In the genomic region with DNA sequence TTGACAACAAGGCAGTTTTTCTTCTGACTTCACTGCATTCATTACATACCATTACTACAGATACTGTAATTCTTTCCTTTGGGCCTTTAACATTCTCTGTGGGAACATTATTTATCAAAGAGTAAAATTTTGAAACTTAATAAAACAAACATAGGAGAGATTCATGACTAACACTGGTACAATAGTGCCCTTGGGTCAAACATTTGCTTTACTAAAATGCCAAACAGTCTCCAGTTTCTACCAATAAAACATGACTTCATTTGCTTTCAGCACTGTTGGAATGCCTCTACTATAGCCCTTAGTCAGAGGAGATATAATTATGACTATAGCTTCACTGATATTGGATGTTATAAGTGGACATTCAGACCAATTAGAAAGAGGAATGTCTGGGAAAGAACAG, we compare ENCODE assay signal across 25 cellular contexts.
"Had no signal": no experiment of that assay in that cellular context is flagged by ENCODE, and none has a peak within 500 bp of the region (broad histone marks: within the 10 kb centered on the region; RNA-seq: fewer than 3 reads in every experiment).

No MANE protein-coding gene starts in this region.

- H3K4me1 Mint-ChIP-seq: activated CD8-positive, alpha-beta memory T cell treated with anti-CD3 and anti-CD28 coated beads, Interleukin-2, amount 10 ng/mL, durations not matched to agents 7 days and 5 days; nephron; stimulated activated effector memory CD8-positive, alpha-beta T cell treated with anti-CD3 and anti-CD28 coated beads, Interleukin-12 subunit alpha, Interleukin-12 subunit beta, amount 100 ng/mL, for 72 hours; T-helper 17 cell; WTC11 had no signal

- H3K4me1 ChIP-seq: left ventricle myocardium inferior had no signal

- H3K27me3 ChIP-seq: ovary had no signal

- H3K36me3 ChIP-seq: left ventricle myocardium inferior, ovary, thoracic aorta had no signal

- H3K36me3 Mint-ChIP-seq: activated CD8-positive, alpha-beta memory T cell treated with anti-CD3 and anti-CD28 coated beads, Interleukin-2, amount 10 ng/mL, durations not matched to agents 7 days and 5 days; activated naive CD4-positive, alpha-beta T cell treated with anti-CD3 and anti-CD28 coated beads, Interleukin-2, amount 50 U/mL, for 72 hours; brain; stimulated activated effector memory CD8-positive, alpha-beta T cell treated with anti-CD3 and anti-CD28 coated beads, Interleukin-12 subunit alpha, Interleukin-12 subunit beta, amount 100 ng/mL, for 72 hours; WTC11 had no signal

- H3K27ac ChIP-seq: left ventricle myocardium inferior, ovary, thoracic aorta had no signal

- H3K27me3 Mint-ChIP-seq: activated CD8-positive, alpha-beta memory T cell treated with anti-CD3 and anti-CD28 coated beads, Interleukin-2, amount 10 ng/mL, durations not matched to agents 7 days and 5 days; brain; stimulated activated naive CD8-positive, alpha-beta T cell treated with anti-CD3 and anti-CD28 coated beads, Interleukin-15, Interleukin-2, amounts not matched to agents 100 ng/mL and 50 ng/mL, for 24 hours; T-helper 17 cell had no signal

- H3K4me3 ChIP-seq: left ventricle myocardium inferior, lung, ovary, thoracic aorta had no signal

- H3K27ac Mint-ChIP-seq: activated CD8-positive, alpha-beta memory T cell treated with anti-CD3 and anti-CD28 coated beads, Interleukin-2, amount 10 ng/mL, durations not matched to agents 7 days and 5 days; activated CD8-positive, alpha-beta T cell treated with anti-CD3 and anti-CD28 coated beads, Interleukin-2, amount 10 ng/mL, durations not matched to agents 7 days and 5 days; activated naive CD4-positive, alpha-beta T cell treated with anti-CD3 and anti-CD28 coated beads, Interleukin-2, amount 50 U/mL, for 72 hours; brain; nephron; progenitor cell of endocrine pancreas; stimulated activated effector memory CD8-positive, alpha-beta T cell treated with anti-CD3 and anti-CD28 coated beads, Interleukin-12 subunit alpha, Interleukin-12 subunit beta, amount 100 ng/mL, for 72 hours; stimulated activated naive CD8-positive, alpha-beta T cell treated with anti-CD3 and anti-CD28 coated beads, Interleukin-15, Interleukin-2, amounts not matched to agents 100 ng/mL and 50 ng/mL, for 24 hours; T-helper 17 cell; WTC11 had no signal

- FAIRE-seq: endothelial cell of umbilical vein, frontal cortex, small intestine, urothelium cell line had no signal

- H3K9me3 ChIP-seq: left ventricle myocardium inferior, ovary, thoracic aorta had no signal

- H3K4me3 Mint-ChIP-seq: activated CD8-positive, alpha-beta memory T cell treated with anti-CD3 and anti-CD28 coated beads, Interleukin-2, amount 10 ng/mL, durations not matched to agents 7 days and 5 days; activated CD8-positive, alpha-beta T cell treated with anti-CD3 and anti-CD28 coated beads, Interleukin-2, amount 10 ng/mL, durations not matched to agents 7 days and 5 days; brain; nephron; stimulated activated effector memory CD8-positive, alpha-beta T cell treated with anti-CD3 and anti-CD28 coated beads, Interleukin-12 subunit alpha, Interleukin-12 subunit beta, amount 100 ng/mL, for 72 hours; stimulated activated naive CD8-positive, alpha-beta T cell treated with anti-CD3 and anti-CD28 coated beads, Interleukin-15, Interleukin-2, amounts not matched to agents 100 ng/mL and 50 ng/mL, for 24 hours; T-helper 17 cell; WTC11 had no signal

- DNase-seq: activated CD8-positive, alpha-beta memory T cell treated with anti-CD3 and anti-CD28 coated beads, Interleukin-2, amount 10 ng/mL, durations not matched to agents 7 days and 5 days; activated CD8-positive, alpha-beta T cell treated with anti-CD3 and anti-CD28 coated beads, Interleukin-2, amount 10 ng/mL, durations not matched to agents 7 days and 5 days; activated naive CD4-positive, alpha-beta T cell; activated T-cell treated with anti-CD3 and anti-CD28 coated beads, Interleukin-2, amount 50 U/mL, for 48 hours; caudate nucleus; islet precursor cell; left ventricle myocardium inferior; ovary; retina; small intestine; stimulated activated CD4-positive, alpha-beta T cell treated with anti-CD3 and anti-CD28 coated beads, Interleukin-4, amount 100 ng/mL, for 24 hours; T-helper 17 cell; trophoblast cell had no signal

- H3K9me3 Mint-ChIP-seq: brain; nephron; stimulated activated naive CD8-positive, alpha-beta T cell treated with anti-CD3 and anti-CD28 coated beads, Interleukin-15, Interleukin-2, amounts not matched to agents 100 ng/mL and 50 ng/mL, for 24 hours; WTC11 had no signal
